ENCODE assay signal across 15 cellular contexts in the genomic region with DNA sequence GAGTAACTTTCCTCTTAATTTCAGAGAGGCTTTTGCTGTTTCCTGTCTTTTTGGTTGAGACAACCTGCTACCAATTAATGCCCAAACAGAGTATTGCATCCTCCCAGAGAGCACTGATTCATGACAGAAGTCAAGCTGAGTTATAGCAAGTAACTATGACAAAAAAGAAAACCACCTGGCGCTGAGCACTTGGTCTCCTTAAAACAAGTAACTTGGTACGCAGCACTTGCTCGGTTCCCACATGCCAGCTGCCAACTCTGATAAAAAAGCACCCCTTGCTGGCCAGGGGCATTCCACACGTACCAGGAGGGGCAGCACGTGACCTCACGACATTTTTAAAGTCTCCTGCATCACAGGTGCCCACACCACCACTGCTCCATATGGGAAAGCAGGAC. TPM values are rescaled to one million over a fixed set of nuclear protein-coding genes. Genes with fewer than 3 reads are reported as not detected.
DNase-seq lines count a peak whose midpoint lies in the region; ATAC-seq and TF ChIP-seq lines count a peak whose summit lies in the region.
"Had no signal": no experiment of that assay in that cellular context is flagged by ENCODE, and none has a peak within 500 bp of the region (broad histone marks: within the 10 kb centered on the region; RNA-seq: fewer than 3 reads in every experiment).

No MANE protein-coding gene starts in this region.

- H3K4me2 ChIP-seq in neural progenitor cell: no peak overlapping the region

- H2AFZ ChIP-seq in neural progenitor cell (replicated peaks): no peak overlapping the region

- no peaks in the 10 kb centered on the region for H3K79me2 ChIP-seq in neural progenitor cell (ENCODE audit: low read depth)

- H3K9me3 Mint-ChIP-seq in neural progenitor cell: no peaks in the 10 kb centered on the region
- H3K9me3 Mint-ChIP-seq: immature natural killer cell; naive thymus-derived CD8-positive, alpha-beta T cell had no signal

- H3K27ac Mint-ChIP-seq in neural progenitor cell: no peak overlapping the region
- H3K27ac Mint-ChIP-seq: naive thymus-derived CD8-positive, alpha-beta T cell had no signal

- no peaks in the 10 kb centered on the region for H3F3A ChIP-seq in neural progenitor cell (ENCODE audit: low read depth)

- H3K27me3 ChIP-seq in body of pancreas (no peaks in the 10 kb centered on the region), neural progenitor cell (no peaks in the 10 kb centered on the region), psoas muscle (ENCODE audit: insufficient read depth in 3 of 3, low read length in 2 of 3) (no peaks in the 10 kb centered on the region)

- H3K27me3 Mint-ChIP-seq in neural progenitor cell (ENCODE audit: insufficient read depth, low read depth): peaks cover 2% of the 10 kb centered on the region
- H3K27me3 Mint-ChIP-seq: naive thymus-derived CD8-positive, alpha-beta T cell had no signal

- peaks cover 6% of the 10 kb centered on the region for H3K36me3 Mint-ChIP-seq in neural progenitor cell

- H3K27ac ChIP-seq in body of pancreas (peak overlapping the region in 3 of 4 donors; percentile 43 to 71 (median 58)), neural progenitor cell (no peak overlapping the region), psoas muscle (no peak overlapping the region)
- H3K27ac ChIP-seq: skin epidermis had no signal

- H3K9me3 ChIP-seq in body of pancreas (no peaks in the 10 kb centered on the region), neural progenitor cell (ENCODE audit: low read depth) (no peaks in the 10 kb centered on the region), psoas muscle (no peaks in the 10 kb centered on the region)

- TF ChIP-seq POLR2A in body of pancreas (IDR thresholded peaks at IDR 0.05): peak in 1 of 3 donors; percentile 20

- no peak overlapping the region for H3K4me3 Mint-ChIP-seq in neural progenitor cell
- H3K4me3 Mint-ChIP-seq: immature natural killer cell; naive thymus-derived CD8-positive, alpha-beta T cell had no signal

- no peak overlapping the region for H3K4me3 ChIP-seq in body of pancreas
- no peak overlapping the region for H3K4me3 ChIP-seq in neural progenitor cell
- H3K4me3 ChIP-seq in psoas muscle: no peak overlapping the region
- H3K4me3 ChIP-seq: skin epidermis had no signal

- intact Hi-C loops in body of pancreas (cut with DNase I): no loop called here
- intact Hi-C loops in psoas muscle (cut with DNase I): no loop called here

- TF ChIP-seq CTCF in body of pancreas (IDR thresholded peaks at IDR 0.05) (no peak), neural progenitor cell (IDR thresholded peaks at IDR 0.05) (no peak), psoas muscle (IDR thresholded peaks at IDR 0.05) (no peak)

- ATAC-seq in GM18519 (IDR thresholded peaks at IDR 0.05; ENCODE audit: low FRiP score, unreplicated experiment) (peak; percentile 81), GM21381 (IDR thresholded peaks at IDR 0.05; ENCODE audit: unreplicated experiment) (peak; percentile 59), HG03045 (IDR thresholded peaks at IDR 0.05; ENCODE audit: unreplicated experiment) (peak; percentile 64), body of pancreas (peak; percentile 82), psoas muscle (no peak)
- ATAC-seq: naive thymus-derived CD8-positive, alpha-beta T cell had no signal

- H3K4me1 Mint-ChIP-seq in neural progenitor cell: peaks cover 3% of the 10 kb centered on the region
- H3K4me1 Mint-ChIP-seq: immature natural killer cell had no signal

- H3K4me1 ChIP-seq in body of pancreas: peaks cover 14% of the 10 kb centered on the region
- H3K4me1 ChIP-seq in neural progenitor cell: no peaks in the 10 kb centered on the region
- H3K4me1 ChIP-seq in psoas muscle: no peaks in the 10 kb centered on the region

- no peaks in the 10 kb centered on the region for H4K20me1 ChIP-seq in neural progenitor cell (ENCODE audit: low read depth)

- DNase-seq in body of pancreas (peak; percentile 51 to 78 (median 72)), NCI-H2081 (lab: John Stamatoyannopoulos, UW) (no peak), neural progenitor cell (ENCODE audit: low spot score) (no peak), DMS114 treated with DMSO at 0.1 percent for 48 hours (lab: John Stamatoyannopoulos, UW; ENCODE audit: unreplicated experiment) (no peak), psoas muscle (no peak)
- DNase-seq: activated CD4-positive, alpha-beta T cell treated with anti-CD3 and anti-CD28 coated beads for 4 hours; activated gamma-delta T cell; caudate nucleus; H7; immature natural killer cell; naive thymus-derived CD8-positive, alpha-beta T cell had no signal

- H3K9ac ChIP-seq in neural progenitor cell: no peak overlapping the region

- 20 to 22% methylated on average over 6 of the region's 6 CpGs for WGBS in body of pancreas, 2 donors
- 74 to 81% (median 76%) methylated on average over 6 of the region's 6 CpGs for WGBS in psoas muscle, 3 donors

- no peaks in the 10 kb centered on the region for H3K36me3 ChIP-seq in body of pancreas (replicated peaks in 1 of 2; ENCODE audit: insufficient read depth in 1 of 2, low read depth in 2 of 2)
- no peaks in the 10 kb centered on the region for H3K36me3 ChIP-seq in neural progenitor cell
- H3K36me3 ChIP-seq in psoas muscle (ENCODE audit: insufficient read depth in 1 of 2, low read depth in 1 of 2): peaks cover 4 to 39% of the 10 kb centered on the region in 2 donors

RNA-seq across cellular contexts. Expression of gene MYO5C, which starts 13.5 kb away (rescaled TPM):
- total RNA-seq in body of pancreas: 10 to 100 TPM; 34.8 to 76.8 TPM
- total RNA-seq in neural progenitor cell (ENCODE audit: low replicate concordance): 22.3 and 24.1 TPM in 2 replicates
- 1 to 10 TPM; 1.2 to 3.0 (median 2.2) TPM for total RNA-seq in psoas muscle
- under 1 TPM; 0.53 to 0.77 (median 0.75) TPM for polyA plus RNA-seq in psoas muscle

Comparison
In these comparisons a context has a peak if more than half of its experiments do, and no peak if none do; other contexts are left out.
1. ATAC-seq: peak in GM18519 (single experiment), GM21381 (single experiment), HG03045 (single experiment) and body of pancreas (single experiment); none in psoas muscle (0 of 4).
2. DNase-seq: peak in body of pancreas (4 of 4); none in NCI-H2081 (0 of 2), neural progenitor cell (single experiment), DMS114 treated with DMSO at 0.1 percent for 48 hours (single experiment) and psoas muscle (0 of 2).
3. H3K27ac ChIP-seq: peak in body of pancreas (3 of 4); none in neural progenitor cell (single experiment) and psoas muscle (single experiment).